Comparison of ENCODE assay signal across 8 cellular contexts in genomic region chr12:82326905-82327503, GRCh38. TPM values are rescaled to one million over a fixed set of nuclear protein-coding genes. Genes with fewer than 3 reads are reported as not detected.
DNase-seq lines count a peak whose midpoint lies in the region; ATAC-seq and TF ChIP-seq lines count a peak whose summit lies in the region.

No MANE protein-coding gene starts in this region.

- H3K36me3 ChIP-seq in Peyer's patch (no peaks in the 10 kb centered on the region), transverse colon (no peaks in the 10 kb centered on the region)

- ATAC-seq in HG02623 (IDR thresholded peaks at IDR 0.05; ENCODE audit: unreplicated experiment), result no peak

- TF ChIP-seq EP300 in transverse colon (IDR thresholded peaks at IDR 0.05; ENCODE audit: low read depth), result no peak

- H3K4me1 ChIP-seq in Peyer's patch, result no peaks in the 10 kb centered on the region
- peaks cover 0 to 18% (median 7%) of the 10 kb centered on the region in 4 donors for H3K4me1 ChIP-seq in transverse colon

- TF ChIP-seq CTCF in Peyer's patch (IDR thresholded peaks at IDR 0.05), result peak in 4 of 6 experiments; percentile 34 to 56 (median 44)
- peak; percentile 59 for TF ChIP-seq CTCF in fibroblast of pulmonary artery (IDR thresholded peaks at IDR 0.05; ENCODE audit: low read length, missing control alignments)
- TF ChIP-seq CTCF in transverse colon (IDR thresholded peaks at IDR 0.05), result peak in 4 of 5 experiments; percentile 26 to 50 (median 42)

- in situ Hi-C loops in transverse colon (cut with MboI; ENCODE audit: low pct_ligation_motif_present in 1 of 4, low pct_unique_long_range_greater_than_20kb in 1 of 4, low sequenced_read_pairs in 3 of 4), result loop anchor here (25.0 kb wide), 2 partner anchors 665 to 690 kb away; no protein-coding TSS in a partner anchor

- no peaks in the 10 kb centered on the region for H3K27me3 ChIP-seq in Peyer's patch
- no peaks in the 10 kb centered on the region for H3K27me3 ChIP-seq in transverse colon

- intact Hi-C loops in transverse colon (cut with DNase I; ENCODE audit: low total_unique reads), result no loop called here

- peak; percentile 32 for DNase-seq in SIG-M5 treated with dmso at 0.1 percent for 504 hours (lab: John Stamatoyannopoulos, UW; ENCODE audit: unreplicated experiment)
- no peak for DNase-seq in SIG-M5 (lab: John Stamatoyannopoulos, UW)
- DNase-seq in HT-29 (ENCODE audit: low spot score), result peak; percentile 53
- no peak for DNase-seq in Peyer's patch
- peak; percentile 58 for DNase-seq in fibroblast of pulmonary artery (ENCODE audit: low read depth)
- no peak for DNase-seq in transverse colon
- DNase-seq in middle frontal gyrus (ENCODE audit: extremely low spot score, low spot score), result no peak

- 6 to 10% methylated on average over 1 of the region's 1 CpG for WGBS in transverse colon (ENCODE audit: low coverage in 1 of 2), 2 donors

- H3K9me3 ChIP-seq in Peyer's patch (no peaks in the 10 kb centered on the region), transverse colon (no peaks in the 10 kb centered on the region)

- H3K4me3 ChIP-seq in Peyer's patch, result no peak overlapping the region
- no peak overlapping the region for H3K4me3 ChIP-seq in fibroblast of pulmonary artery (replicated peaks; ENCODE audit: low read depth, low read length)
- H3K4me3 ChIP-seq in transverse colon, result no peak overlapping the region

- no peak for TF ChIP-seq POLR2A in Peyer's patch (IDR thresholded peaks at IDR 0.05)
- TF ChIP-seq POLR2A in transverse colon (IDR thresholded peaks at IDR 0.05), result no peak

- H3K27ac ChIP-seq in Peyer's patch, result no peak overlapping the region
- H3K27ac ChIP-seq in transverse colon, result no peak overlapping the region

RNA-seq across cellular contexts. Expression of gene CCDC59, which starts 31.2 kb away (rescaled TPM):
- total RNA-seq in HT-29 (2014; rRNA removed; shearing (Covaris generic)), result 29.4 and 40.8 TPM in 2 replicates
- total RNA-seq in Peyer's patch, result 100 to 1,000 TPM in 1 of 4 donors, 10 to 100 TPM in 3; 25.4 to 101 (median 39.9) TPM
- 10 to 100 TPM in 3 of 4 donors, 1 to 10 TPM in 1; 5.8 to 62.5 (median 35.3) TPM for total RNA-seq in transverse colon

RNA-seq across cellular contexts. Expression of gene METTL25, which starts 31.3 kb away (rescaled TPM):
- 4.4 and 8.0 TPM in 2 replicates for total RNA-seq in HT-29 (2014; rRNA removed; shearing (Covaris generic))
- total RNA-seq in Peyer's patch, result 10 to 100 TPM; 11.4 to 24.7 (median 20.0) TPM
- 10 to 100 TPM in 2 of 4 donors, 1 to 10 TPM in 2; 1.5 to 23.2 (median 12.2) TPM for total RNA-seq in transverse colon

Comparison
In these comparisons a context has a peak if more than half of its experiments do, and no peak if none do; other contexts are left out.
1. DNase-seq: peak in SIG-M5 treated with dmso at 0.1 percent for 504 hours (single experiment), HT-29 (single experiment) and fibroblast of pulmonary artery (single experiment); none in SIG-M5 (single experiment), Peyer's patch (0 of 3), transverse colon (single experiment) and middle frontal gyrus (single experiment).
2. Peak in every context shown above with its lines, with median percentiles within 50 percentile points of each other: CTCF ChIP-seq.